1 cellular context compared by ENCODE assay signal in genomic region chr1:1122078-1122811, GRCh38.
TF ChIP-seq lines count a peak whose summit lies in the region.

No MANE protein-coding gene starts in this region.

TF ChIP-seq in HepG2, 621 proteins besides CTCF, POLR2A, EP300 and RAD21 (continued from another document and continues in another):
- TF ChIP-seq ATF7-NPFF (CRISPR knock-in tag; IDR thresholded peaks at IDR 0.05; ENCODE audit: low read depth), result 0 out of 2 replicates have a peak, but pooled peaks have one; percentile 31
- TF ChIP-seq ZNF879 (CRISPR knock-in tag; IDR thresholded peaks at IDR 0.05), result no peak
- no peak for TF ChIP-seq TSC22D2 (CRISPR knock-in tag; IDR thresholded peaks at IDR 0.05; ENCODE audit: borderline replicate concordance)
- TF ChIP-seq ZKSCAN1 (IDR thresholded peaks at IDR 0.05; ENCODE audit: low read length), result no peak
- no peak for TF ChIP-seq ZFP41 (CRISPR knock-in tag; IDR thresholded peaks at IDR 0.05; ENCODE audit: borderline replicate concordance)
- peak; percentile 69 for TF ChIP-seq ZNF781 (CRISPR knock-in tag; IDR thresholded peaks at IDR 0.05; ENCODE audit: borderline replicate concordance, not compliant biosample characterization)
- peak; percentile 29; the same call in 1 of the 2 replicates for TF ChIP-seq ZNF614 (CRISPR knock-in tag; IDR thresholded peaks at IDR 0.05; ENCODE audit: borderline replicate concordance)
- no peak for TF ChIP-seq ZNF713 (CRISPR knock-in tag; IDR thresholded peaks at IDR 0.05)
- no peak for TF ChIP-seq JUND (CRISPR knock-in tag; IDR thresholded peaks at IDR 0.05)
- TF ChIP-seq KAT7 (CRISPR knock-in tag; IDR thresholded peaks at IDR 0.05; ENCODE audit: borderline replicate concordance), result no peak
- TF ChIP-seq PITX1 (CRISPR knock-in tag; IDR thresholded peaks at IDR 0.05), result peak; percentile 58; the same call in 1 of the 2 replicates
- no peak for TF ChIP-seq U2AF1 (optimal IDR thresholded peaks at IDR 0.05; ENCODE audit: low read depth, low read length)
- TF ChIP-seq HNF4A (CRISPR knock-in tag; IDR thresholded peaks at IDR 0.05), result no peak
- no peak for TF ChIP-seq IRF1 (CRISPR knock-in tag; IDR thresholded peaks at IDR 0.05; ENCODE audit: low read depth)
- peak; percentile 76; the same call in 1 of the 2 replicates for TF ChIP-seq ZBTB38 (CRISPR knock-in tag; IDR thresholded peaks at IDR 0.05)
- no peak for TF ChIP-seq ZNF407 (CRISPR knock-in tag; IDR thresholded peaks at IDR 0.05; ENCODE audit: not compliant biosample characterization)
- TF ChIP-seq TEF (CRISPR knock-in tag; IDR thresholded peaks at IDR 0.05), result no peak
- no peak for TF ChIP-seq ZNF496 (CRISPR knock-in tag; IDR thresholded peaks at IDR 0.05; ENCODE audit: insufficient replicate concordance)
- TF ChIP-seq GATAD2A (CRISPR knock-in tag; IDR thresholded peaks at IDR 0.05), result peak; percentile 58
- TF ChIP-seq MEF2D (CRISPR knock-in tag; IDR thresholded peaks at IDR 0.05), result peak; percentile 77
- no peak for TF ChIP-seq NAIF1 (CRISPR knock-in tag; IDR thresholded peaks at IDR 0.05; ENCODE audit: borderline replicate concordance)
- no peak for TF ChIP-seq ZNF841 (CRISPR knock-in tag; IDR thresholded peaks at IDR 0.05; ENCODE audit: borderline replicate concordance)
- no peak for TF ChIP-seq ZIK1 (CRISPR knock-in tag; IDR thresholded peaks at IDR 0.05; ENCODE audit: borderline replicate concordance, low read depth)
- no peak; the same call in 1 of the 2 replicates for TF ChIP-seq RXRB (CRISPR knock-in tag; IDR thresholded peaks at IDR 0.05; ENCODE audit: borderline replicate concordance)
- no peak for TF ChIP-seq NR2F6 (IDR thresholded peaks at IDR 0.05)
- 0 out of 2 replicates have a peak, but pooled peaks have one; percentile 11 for TF ChIP-seq NR2F6 (CRISPR knock-in tag; IDR thresholded peaks at IDR 0.05)
- TF ChIP-seq ZNF788 (CRISPR knock-in tag; IDR thresholded peaks at IDR 0.05; ENCODE audit: borderline replicate concordance), result no peak
- TF ChIP-seq ZNF749 (CRISPR knock-in tag; IDR thresholded peaks at IDR 0.05; ENCODE audit: borderline replicate concordance), result no peak
- no peak for TF ChIP-seq ZNF562 (CRISPR knock-in tag; IDR thresholded peaks at IDR 0.05; ENCODE audit: borderline replicate concordance)
- TF ChIP-seq TCF7 (IDR thresholded peaks at IDR 0.05; ENCODE audit: low read depth), result no peak
- TF ChIP-seq ZNF513 (CRISPR knock-in tag; conservative IDR thresholded peaks at IDR 0.05), result 0 out of 2 replicates have a peak, but pooled peaks have one; percentile 41
- no peak for TF ChIP-seq DRAP1 (CRISPR knock-in tag; IDR thresholded peaks at IDR 0.05)
- no peak for TF ChIP-seq ZC3H13 (CRISPR knock-in tag; IDR thresholded peaks at IDR 0.05)
- no peak for TF ChIP-seq GPBP1L1 (CRISPR knock-in tag; IDR thresholded peaks at IDR 0.05)
- peak; percentile 64; the same call in 1 of the 2 replicates for TF ChIP-seq ZNF441 (CRISPR knock-in tag; IDR thresholded peaks at IDR 0.05; ENCODE audit: borderline replicate concordance)
- no peak; the same call in 1 of the 2 replicates for TF ChIP-seq SALL2 (CRISPR knock-in tag; IDR thresholded peaks at IDR 0.05)
- no peak for TF ChIP-seq ZNF281 (CRISPR knock-in tag; IDR thresholded peaks at IDR 0.05; ENCODE audit: borderline replicate concordance)
- TF ChIP-seq NFIB (CRISPR knock-in tag; IDR thresholded peaks at IDR 0.05; ENCODE audit: borderline replicate concordance), result no peak
- TF ChIP-seq MLX (CRISPR knock-in tag; IDR thresholded peaks at IDR 0.05), result no peak
- TF ChIP-seq SETDB1 (CRISPR knock-in tag; IDR thresholded peaks at IDR 0.05; ENCODE audit: borderline replicate concordance), result no peak
